8 cellular contexts compared by ENCODE assay signal in genomic region chr5:150412319-150413175, GRCh38.
DNase-seq lines count a peak whose midpoint lies in the region; ATAC-seq and TF ChIP-seq lines count a peak whose summit lies in the region.

TSS of gene CD74 (minus strand) at chr5:150412910. CDS start at chr5:150412749, 161 bp downstream.

- peaks cover 3% of the 10 kb centered on the region; the same call in 1 of the 2 replicates for H3K4me1 ChIP-seq in HEK293 (ENCODE audit: control insufficient read depth, insufficient read depth, low read length)
- H3K4me1 ChIP-seq in muscle layer of colon (ENCODE audit: insufficient read depth, low read length) = peaks cover 21% of the 10 kb centered on the region

- CTCF ChIA-PET in HEK293 (lab: Yijun Ruan, JAX) = no interaction called here

- POLR2A ChIA-PET in HEK293 (lab: Yijun Ruan, JAX) = no interaction called here

- H3K27me3 ChIP-seq in muscle layer of colon (ENCODE audit: control insufficient read depth in 1 of 2, insufficient read depth in 2 of 2, low read length in 2 of 2) = no peaks in the 10 kb centered on the region

- peak within 1 kb of the TSS; percentile 99 for H3K27ac Mint-ChIP-seq in stimulated activated effector memory CD8-positive, alpha-beta T cell treated with anti-CD3 and anti-CD28 coated beads, Interleukin-12 subunit alpha, Interleukin-12 subunit beta, amount 100 ng/mL, for 72 hours

- H3K36me3 Mint-ChIP-seq in stimulated activated effector memory CD8-positive, alpha-beta T cell treated with anti-CD3 and anti-CD28 coated beads, Interleukin-12 subunit alpha, Interleukin-12 subunit beta, amount 100 ng/mL, for 72 hours = peaks cover 57% of the 10 kb centered on the region

- peak; percentile 34 for DNase-seq in NCI-H526 treated with DMSO at 0.1 percent for 48 hours (lab: John Stamatoyannopoulos, UW)
- DNase-seq in activated CD8-positive, alpha-beta memory T cell treated with anti-CD3 and anti-CD28 coated beads, Interleukin-2, amount 50 U/mL, for 24 hours (ENCODE audit: extremely low read depth) = peak; percentile 81
- DNase-seq in epithelial cell of esophagus (ENCODE audit: low read depth) = peak; percentile 71
- DNase-seq in stimulated activated effector memory CD8-positive, alpha-beta T cell treated with anti-CD3 and anti-CD28 coated beads, Interleukin-12 subunit alpha, Interleukin-12 subunit beta, amount 100 ng/mL, for 72 hours (ENCODE audit: low spot score in 2 of 2) = peak; percentile 76 to 95
- no peak for DNase-seq in NCI-H146 treated with DMSO at 0.1 percent for 48 hours (lab: John Stamatoyannopoulos, UW; ENCODE audit: unreplicated experiment)

- no peaks in the 10 kb centered on the region for H3K9me3 Mint-ChIP-seq in stimulated activated effector memory CD8-positive, alpha-beta T cell treated with anti-CD3 and anti-CD28 coated beads, Interleukin-12 subunit alpha, Interleukin-12 subunit beta, amount 100 ng/mL, for 72 hours

- peaks cover 48% of the 10 kb centered on the region for H3K4me1 Mint-ChIP-seq in stimulated activated effector memory CD8-positive, alpha-beta T cell treated with anti-CD3 and anti-CD28 coated beads, Interleukin-12 subunit alpha, Interleukin-12 subunit beta, amount 100 ng/mL, for 72 hours

- ATAC-seq in stimulated activated effector memory CD8-positive, alpha-beta T cell treated with anti-CD3 and anti-CD28 coated beads, Interleukin-12 subunit alpha, Interleukin-12 subunit beta, amount 100 ng/mL, for 72 hours = peak; percentile 92

- H3K4me3 Mint-ChIP-seq in stimulated activated effector memory CD8-positive, alpha-beta T cell treated with anti-CD3 and anti-CD28 coated beads, Interleukin-12 subunit alpha, Interleukin-12 subunit beta, amount 100 ng/mL, for 72 hours = peak within 1 kb of the TSS; percentile 96

- no peaks in the 10 kb centered on the region for H3K36me3 ChIP-seq in HEK293 (ENCODE audit: control insufficient read depth in 2 of 2, insufficient read depth in 1 of 2, low read length in 2 of 2)
- H3K36me3 ChIP-seq in muscle layer of colon (ENCODE audit: insufficient read depth, low read length) = no peaks in the 10 kb centered on the region

- no peak for TF ChIP-seq CTCF in HEK293 (tag by site-specific recombination; IDR thresholded peaks at IDR 0.05)
- no peak for TF ChIP-seq CTCF in epithelial cell of esophagus (IDR thresholded peaks at IDR 0.05; ENCODE audit: insufficient read depth, low read depth, low read length, missing control alignments)

- peak within 1 kb of the TSS; percentile 22 for H3K9ac ChIP-seq in muscle layer of colon (ENCODE audit: low read length)

- no peak within 1 kb of the TSS for H3K27ac ChIP-seq in HEK293 (ENCODE audit: extremely low read depth, low read depth, low read length)
- peak within 1 kb of the TSS; percentile 45 for H3K27ac ChIP-seq in muscle layer of colon (ENCODE audit: low read depth, low read length)

- peak within 1 kb of the TSS; percentile 81 for H3K4me3 ChIP-seq in GM08714 (ENCODE audit: low read length)
- no peak within 1 kb of the TSS for H3K4me3 ChIP-seq in HEK293 (ENCODE audit: low read depth, low read length)
- H3K4me3 ChIP-seq in epithelial cell of esophagus (ENCODE audit: low read length) = peak within 1 kb of the TSS; percentile 37
- H3K4me3 ChIP-seq in muscle layer of colon (ENCODE audit: low read depth in 1 of 2, low read length in 2 of 2) = peak within 1 kb of the TSS; percentile 38 to 61

- H3K9me3 ChIP-seq in HEK293 (ENCODE audit: control insufficient read depth, insufficient read depth, low read depth, low read length) (no peaks in the 10 kb centered on the region), muscle layer of colon (ENCODE audit: low read length) (no peaks in the 10 kb centered on the region)

TF ChIP-seq in HEK293, 187 proteins besides CTCF, POLR2A, EP300 and RAD21:
- TF ChIP-seq ZNF558 (tag by site-specific recombination; IDR thresholded peaks at IDR 0.05) = no peak
- TF ChIP-seq ZNF2 (tag by site-specific recombination; IDR thresholded peaks at IDR 0.05) = no peak
- TF ChIP-seq GLI2 (tag by site-specific recombination; IDR thresholded peaks at IDR 0.05; ENCODE audit: borderline replicate concordance, low read depth) = no peak
- TF ChIP-seq ZNF202 (tag by site-specific recombination; IDR thresholded peaks at IDR 0.05; ENCODE audit: borderline replicate concordance) = no peak
- no peak for TF ChIP-seq ZNF645 (tag by site-specific recombination; IDR thresholded peaks at IDR 0.05)
- TF ChIP-seq, protein P1, sequence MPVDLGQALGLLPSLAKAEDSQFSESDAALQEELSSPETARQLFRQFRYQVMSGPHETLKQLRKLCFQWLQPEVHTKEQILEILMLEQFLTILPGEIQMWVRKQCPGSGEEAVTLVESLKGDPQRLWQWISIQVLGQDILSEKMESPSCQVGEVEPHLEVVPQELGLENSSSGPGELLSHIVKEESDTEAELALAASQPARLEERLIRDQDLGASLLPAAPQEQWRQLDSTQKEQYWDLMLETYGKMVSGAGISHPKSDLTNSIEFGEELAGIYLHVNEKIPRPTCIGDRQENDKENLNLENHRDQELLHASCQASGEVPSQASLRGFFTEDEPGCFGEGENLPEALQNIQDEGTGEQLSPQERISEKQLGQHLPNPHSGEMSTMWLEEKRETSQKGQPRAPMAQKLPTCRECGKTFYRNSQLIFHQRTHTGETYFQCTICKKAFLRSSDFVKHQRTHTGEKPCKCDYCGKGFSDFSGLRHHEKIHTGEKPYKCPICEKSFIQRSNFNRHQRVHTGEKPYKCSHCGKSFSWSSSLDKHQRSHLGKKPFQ (tag by site-specific recombination; IDR thresholded peaks at IDR 0.05) = no peak
- TF ChIP-seq ZNF341 (tag by site-specific recombination; IDR thresholded peaks at IDR 0.05; ENCODE audit: low read depth) = no peak
- TF ChIP-seq GLIS2 (tag by site-specific recombination; IDR thresholded peaks at IDR 0.05) = peak; percentile 27; the same call in 1 of the 2 replicates
